ENCODE assay signal across 8 cellular contexts in genomic region chr16:2428787-2429036, GRCh38. TPM values are rescaled to one million over a fixed set of nuclear protein-coding genes. Genes with fewer than 3 reads are reported as not detected.
DNase-seq lines count a peak whose midpoint lies in the region; ATAC-seq and TF ChIP-seq lines count a peak whose summit lies in the region.

No MANE protein-coding gene starts in this region.

- peaks cover 8% of the 10 kb centered on the region for H3K36me3 Mint-ChIP-seq in endothelial cell (ENCODE audit: low read depth, unreplicated experiment)

- no peak overlapping the region for H3K27ac Mint-ChIP-seq in endothelial cell (ENCODE audit: unreplicated experiment)

- H2AFZ ChIP-seq in DND-41 (ENCODE audit: low read depth, low read length) (peak overlapping the region; percentile 95), neuronal stem cell (ENCODE audit: low read length) (peak overlapping the region; percentile 98)

- WGBS in neuronal stem cell (ENCODE audit: extremely low coverage in 2 of 2, insufficient read length in 2 of 2, insufficient replicate concordance in 1 of 2), 2 donors = no CpG with 5 or more reads among the region's 24 CpGs

- peak overlapping the region; percentile 83 for H2AK5ac ChIP-seq in neuronal stem cell (ENCODE audit: low read depth, low read length)

- H2BK12ac ChIP-seq in neuronal stem cell (ENCODE audit: low read length) = no peak overlapping the region

- peak; percentile 56; the same call in 2 of the 3 replicates for ATAC-seq in DND-41 (ENCODE audit: insufficient read depth, low read depth)

- H3K14ac ChIP-seq in neuronal stem cell (ENCODE audit: low read length) = peak overlapping the region; percentile 91

- no peak for TF ChIP-seq CTCF in DND-41 (IDR thresholded peaks at IDR 0.05; ENCODE audit: borderline replicate concordance, extremely low read depth, low read length, poor library complexity, severe bottlenecking)
- no peak for TF ChIP-seq CTCF in endothelial cell (IDR thresholded peaks at IDR 0.05; ENCODE audit: unreplicated experiment)

- H3K27me3 ChIP-seq in DND-41 (ENCODE audit: insufficient read depth, low read length, poor library complexity) (no peaks in the 10 kb centered on the region), MG63 (no peaks in the 10 kb centered on the region), neuronal stem cell (ENCODE audit: control insufficient read depth in 3 of 3, insufficient read depth in 3 of 3, low read depth in 1 of 3, low read length in 3 of 3) (no peaks in the 10 kb centered on the region)

- H3K4me3 Mint-ChIP-seq in endothelial cell (ENCODE audit: unreplicated experiment) = peak overlapping the region; percentile 87

- H3K27ac ChIP-seq in DND-41 (ENCODE audit: low read length) (peak overlapping the region; percentile 83), neuronal stem cell (replicated peaks; ENCODE audit: low read length) (peak overlapping the region; percentile 63)

- H2BK5ac ChIP-seq in neuronal stem cell (ENCODE audit: low read length) = peak overlapping the region; percentile 70

- peak overlapping the region; percentile 99 for H3K18ac ChIP-seq in neuronal stem cell (ENCODE audit: low read length)

- peaks cover 48% of the 10 kb centered on the region for H3K4me1 ChIP-seq in DND-41 (ENCODE audit: insufficient read depth, low read length)
- peaks cover 11 to 13% of the 10 kb centered on the region in 2 donors for H3K4me1 ChIP-seq in neuronal stem cell (ENCODE audit: control insufficient read depth in 2 of 2, insufficient read depth in 1 of 2, low read depth in 1 of 2, low read length in 2 of 2)

- no peak overlapping the region for H2BK120ac ChIP-seq in neuronal stem cell (ENCODE audit: low read depth, low read length)

- H3K9me3 ChIP-seq in DND-41 (ENCODE audit: insufficient read depth, low read length, severe bottlenecking) = no peaks in the 10 kb centered on the region
- no peaks in the 10 kb centered on the region for H3K9me3 ChIP-seq in MG63
- no peaks in the 10 kb centered on the region for H3K9me3 ChIP-seq in neuronal stem cell (replicated peaks in 1 of 2; ENCODE audit: control insufficient read depth in 2 of 2, insufficient read depth in 1 of 2, low read depth in 1 of 2, low read length in 2 of 2)

- peaks cover 11% of the 10 kb centered on the region for H3K79me1 ChIP-seq in neuronal stem cell (ENCODE audit: low read depth, low read length)

- H3K4me3 ChIP-seq in DND-41 (ENCODE audit: low read depth in 1 of 2, low read length in 2 of 2) (peak overlapping the region; percentile 32 to 63; a peak in 3 of 4 replicates), MG63 (peak overlapping the region; percentile 82), neuronal stem cell (ENCODE audit: low read length in 2 of 2) (peak overlapping the region; percentile 59 to 79)

- H3K79me2 ChIP-seq in DND-41 (ENCODE audit: insufficient read depth, low read length) = peaks cover 46% of the 10 kb centered on the region

- H3K9me3 Mint-ChIP-seq in endothelial cell (ENCODE audit: unreplicated experiment) = no peaks in the 10 kb centered on the region

- H3K9ac ChIP-seq in DND-41 (ENCODE audit: low read depth, low read length) (peak overlapping the region; percentile 97), neuronal stem cell (ENCODE audit: low read depth, low read length, poor library complexity) (peak overlapping the region; percentile 91)

- H3K36me3 ChIP-seq in DND-41 (ENCODE audit: insufficient read depth, low read length) (peaks cover 36% of the 10 kb centered on the region), MG63 (peaks cover 34% of the 10 kb centered on the region), neuronal stem cell (replicated peaks in 1 of 2; ENCODE audit: control insufficient read depth in 2 of 2, insufficient read depth in 2 of 2, low read length in 2 of 2) (peaks cover 19 to 32% of the 10 kb centered on the region in 2 donors)

- H3K23ac ChIP-seq in neuronal stem cell (ENCODE audit: low read depth, low read length, poor library complexity) = peak overlapping the region; percentile 57

- DNase-seq in DND-41 (no peak), MG63 (no peak), endothelial cell (ENCODE audit: low spot score) (no peak), neuronal stem cell (ENCODE audit: low spot score) (no peak), cerebellum (ENCODE audit: low spot score) (no peak), HCEC 1CT (no peak)
- no peak for DNase-seq in activated CD4-positive, CD25-positive, alpha-beta regulatory T cell treated with anti-CD3 and anti-CD28 coated beads, Interleukin-2, amount 50 U/mL, for 72 hours
- no peak for DNase-seq in stimulated activated CD4-positive, alpha-beta T cell treated with anti-CD3 and anti-CD28 coated beads, Interleukin-2, amount 100 ng/mL, for 48 hours

- peaks cover 31% of the 10 kb centered on the region for H4K20me1 ChIP-seq in DND-41 (ENCODE audit: insufficient read depth, low read length)

- H3K4me2 ChIP-seq in DND-41 (ENCODE audit: insufficient read depth, low read length) = peak overlapping the region; percentile 93
- peak overlapping the region; percentile 94 for H3K4me2 ChIP-seq in neuronal stem cell (ENCODE audit: insufficient read depth, low read length, poor library complexity, severe bottlenecking)

- H4K91ac ChIP-seq in neuronal stem cell (ENCODE audit: low read depth, low read length, poor library complexity) = peak overlapping the region; percentile 11

- H3K4me1 Mint-ChIP-seq in endothelial cell (ENCODE audit: unreplicated experiment) = peaks cover 14% of the 10 kb centered on the region

- peaks cover 13% of the 10 kb centered on the region for H3K27me3 Mint-ChIP-seq in endothelial cell (ENCODE audit: unreplicated experiment)

- H2BK15ac ChIP-seq in neuronal stem cell (ENCODE audit: low read length) = peak overlapping the region; percentile 84

- H3K4ac ChIP-seq in neuronal stem cell (ENCODE audit: low read length) = no peak overlapping the region

- no peak overlapping the region for H4K8ac ChIP-seq in neuronal stem cell (ENCODE audit: low read depth, low read length)

RNA-seq across cellular contexts. Expression of gene CCNF, which starts 0.5 kb away (rescaled TPM):
- 33.3 and 35.9 TPM in 2 replicates for total RNA-seq in MG63 (2014; rRNA removed; shearing (Covaris generic); ENCODE audit: low replicate concordance)
- total RNA-seq in endothelial cell (ENCODE audit: unreplicated experiment) = 30.2 TPM
- polyA plus RNA-seq in neuronal stem cell (2013, experiment 1 of 2) = 26.8 TPM
- 26.7 TPM for polyA plus RNA-seq in neuronal stem cell (2013, experiment 2 of 2)
- total RNA-seq in cerebellum = 11.1 TPM

RNA-seq across cellular contexts. Expression of gene TEDC2, which starts 31.2 kb away (rescaled TPM):
- total RNA-seq in MG63 (2014; rRNA removed; shearing (Covaris generic); ENCODE audit: low replicate concordance) = 32.3 and 38.6 TPM in 2 replicates
- total RNA-seq in endothelial cell (ENCODE audit: unreplicated experiment) (9.1 TPM), cerebellum (5.9 TPM)
- polyA plus RNA-seq in neuronal stem cell (2013, experiment 1 of 2) = 31.4 TPM
- 29.6 TPM for polyA plus RNA-seq in neuronal stem cell (2013, experiment 2 of 2)

RNA-seq across cellular contexts. Expression of gene NTN3, which starts 42.4 kb away (rescaled TPM):
- total RNA-seq in MG63 (2014; rRNA removed; shearing (Covaris generic); ENCODE audit: low replicate concordance) = not detected in 2 replicates
- not detected for total RNA-seq in endothelial cell (ENCODE audit: unreplicated experiment)
- 0.96 TPM for polyA plus RNA-seq in neuronal stem cell (2013, experiment 1 of 2)
- 1.1 TPM for polyA plus RNA-seq in neuronal stem cell (2013, experiment 2 of 2)
- total RNA-seq in cerebellum = 2.5 TPM

RNA-seq across cellular contexts. Expression of gene TBC1D24, which starts 46.2 kb away (rescaled TPM):
- total RNA-seq in MG63 (2014; rRNA removed; shearing (Covaris generic); ENCODE audit: low replicate concordance) = 12.9 and 14.8 TPM in 2 replicates
- 17.3 TPM for total RNA-seq in endothelial cell (ENCODE audit: unreplicated experiment)
- 7.1 TPM for polyA plus RNA-seq in neuronal stem cell (2013, experiment 1 of 2)
- polyA plus RNA-seq in neuronal stem cell (2013, experiment 2 of 2) = 7.2 TPM
- total RNA-seq in cerebellum = 30.4 TPM
